Comparison of ENCODE assay signal across 17 cellular contexts in the genomic region with DNA sequence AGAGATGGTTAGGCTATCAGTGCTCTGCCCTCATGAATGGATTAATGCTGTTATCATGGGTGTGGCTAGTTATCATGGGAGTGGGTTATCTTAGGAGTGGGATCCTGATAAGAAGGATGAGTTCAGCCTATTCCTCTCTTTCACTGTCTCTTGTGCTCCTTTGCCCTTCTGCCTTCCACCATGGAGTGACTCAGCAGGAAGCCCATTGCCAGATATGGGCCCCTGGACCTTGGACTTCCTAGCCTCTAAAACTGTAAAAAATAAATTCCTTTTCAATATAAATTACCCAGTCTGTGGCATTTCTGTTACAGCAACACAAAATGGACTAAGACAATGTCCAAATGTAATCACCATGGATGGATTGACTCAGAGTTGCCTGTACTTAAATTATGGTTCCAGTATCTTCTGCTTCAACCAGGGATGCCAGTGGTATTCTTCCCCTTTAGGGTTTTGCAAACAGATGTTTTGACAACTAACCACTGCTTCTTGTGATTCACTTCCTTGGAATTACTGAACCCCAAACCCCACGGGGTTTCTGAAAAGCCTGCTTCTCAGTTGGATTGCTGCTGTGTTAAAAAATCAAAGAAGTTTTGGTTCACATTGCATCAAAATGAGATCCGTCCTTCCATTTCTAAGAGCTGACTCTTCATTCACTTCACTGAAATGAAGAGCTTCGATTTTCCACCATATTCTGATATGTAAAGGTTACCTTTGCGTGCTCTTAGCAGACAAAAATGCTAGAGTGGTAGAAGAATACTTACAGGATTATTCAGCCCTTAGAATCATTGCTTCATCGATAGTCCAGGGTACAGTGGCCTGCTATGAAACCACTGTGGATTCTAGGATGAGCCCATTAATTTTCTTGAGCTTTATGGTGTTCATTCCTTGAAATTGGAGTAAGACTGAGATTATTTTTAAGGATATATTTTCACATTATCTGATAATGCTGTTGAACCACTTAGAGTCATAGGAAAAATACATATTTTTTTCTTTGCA.
DNase-seq lines count a peak whose midpoint lies in the region; ATAC-seq and TF ChIP-seq lines count a peak whose summit lies in the region.
"Had no signal": no experiment of that assay in that cellular context is flagged by ENCODE, and none has a peak within 500 bp of the region (broad histone marks: within the 10 kb centered on the region; RNA-seq: fewer than 3 reads in every experiment).

No MANE protein-coding gene starts in this region.

- no peak overlapping the region for H2AK5ac ChIP-seq in mesendoderm (ENCODE audit: low read length)

- H3K79me1 ChIP-seq in mesendoderm (ENCODE audit: low read length): no peaks in the 10 kb centered on the region

- H3K4me1 Mint-ChIP-seq in activated CD8-positive, alpha-beta T cell treated with anti-CD3 and anti-CD28 coated beads, Interleukin-2, amount 10 ng/mL, durations not matched to agents 7 days and 5 days (ENCODE audit: low read depth): no peaks in the 10 kb centered on the region

- H3K4me3 ChIP-seq in astrocyte of the spinal cord (ENCODE audit: low read depth, low read length) (no peak overlapping the region), mesendoderm (ENCODE audit: low read length) (no peak overlapping the region)

- peak; percentile 12 for DNase-seq in AG08396 (ENCODE audit: low spot score)
- peak; percentile 85 for DNase-seq in HCEC 1CT
- DNase-seq in astrocyte of the spinal cord (ENCODE audit: low read depth, low spot score): peak; percentile 73
- DNase-seq in mesendoderm: peak; percentile 57
- DNase-seq in GM13977 (ENCODE audit: low spot score): no peak
- DNase-seq in foreskin melanocyte: no peak
- DNase-seq in activated CD8-positive, alpha-beta T cell treated with anti-CD3 and anti-CD28 coated beads, Interleukin-2, amount 10 ng/mL, durations not matched to agents 7 days and 5 days: no peak
- DNase-seq in NCI-H1436 (lab: John Stamatoyannopoulos, UW): no peak
- DNase-seq: activated CD4-positive, alpha-beta T cell treated with anti-CD3 and anti-CD28 coated beads, Interleukin-2, amount 50 U/mL, for 1 hour; amygdala; foreskin keratinocyte; NCI-H2029 treated with DMSO at 0.1 percent for 48 hours; occipital lobe; SHP77 treated with DMSO at 0.1 percent for 48 hours; stimulated activated CD4-positive, alpha-beta T cell treated with anti-CD3 and anti-CD28 coated beads, Interleukin-12 subunit alpha, Interleukin-12 subunit beta, amount 100 ng/mL, for 4 hours had no signal

- no peak overlapping the region for H3K56ac ChIP-seq in mesendoderm (ENCODE audit: low read length)

- H3K36me3 Mint-ChIP-seq in activated CD8-positive, alpha-beta T cell treated with anti-CD3 and anti-CD28 coated beads, Interleukin-2, amount 10 ng/mL, durations not matched to agents 7 days and 5 days (ENCODE audit: low read depth): no peaks in the 10 kb centered on the region

- no peak overlapping the region for H3K4me2 ChIP-seq in mesendoderm (ENCODE audit: low read length)

- H3K23ac ChIP-seq in mesendoderm (ENCODE audit: low read length): no peak overlapping the region

- H3K27ac Mint-ChIP-seq in activated CD8-positive, alpha-beta T cell treated with anti-CD3 and anti-CD28 coated beads, Interleukin-2, amount 10 ng/mL, durations not matched to agents 7 days and 5 days: no peak overlapping the region
- H3K27ac Mint-ChIP-seq: activated T-helper 1 cell treated with anti-CD3 and anti-CD28 coated beads, Interleukin-12 subunit alpha, Interleukin-12 subunit beta, Interleukin-2, Interleukin-4 antibody, amounts not matched to agents 30 ng/mL and 10 ng/mL and 1 ng/mL, durations not matched to agents 14 hours and 24 hours and 36 hours; T-helper 2 cell treated with Interferon-gamma antibody and Interleukin-4, amounts not matched to agents 5 μg/mL and 100 μg/mL, for 36 hours had no signal

- no peaks in the 10 kb centered on the region for H3K4me1 ChIP-seq in mesendoderm (ENCODE audit: control insufficient read depth, low read depth, low read length)
- H3K4me1 ChIP-seq: foreskin keratinocyte had no signal

- H3K4me3 Mint-ChIP-seq in activated CD8-positive, alpha-beta T cell treated with anti-CD3 and anti-CD28 coated beads, Interleukin-2, amount 10 ng/mL, durations not matched to agents 7 days and 5 days: no peak overlapping the region
- H3K4me3 Mint-ChIP-seq: activated T-helper 1 cell treated with anti-CD3 and anti-CD28 coated beads, Interleukin-12 subunit alpha, Interleukin-12 subunit beta, Interleukin-2, Interleukin-4 antibody, amounts not matched to agents 30 ng/mL and 10 ng/mL and 1 ng/mL, durations not matched to agents 14 hours and 24 hours and 36 hours; T-helper 2 cell treated with Interferon-gamma antibody and Interleukin-4, amounts not matched to agents 5 μg/mL and 100 μg/mL, for 36 hours had no signal

- H3K27me3 Mint-ChIP-seq in activated CD8-positive, alpha-beta T cell treated with anti-CD3 and anti-CD28 coated beads, Interleukin-2, amount 10 ng/mL, durations not matched to agents 7 days and 5 days (ENCODE audit: low read depth): no peaks in the 10 kb centered on the region

- no peaks in the 10 kb centered on the region for H3K9me3 Mint-ChIP-seq in activated CD8-positive, alpha-beta T cell treated with anti-CD3 and anti-CD28 coated beads, Interleukin-2, amount 10 ng/mL, durations not matched to agents 7 days and 5 days (ENCODE audit: insufficient read depth)
- H3K9me3 Mint-ChIP-seq: activated T-helper 1 cell treated with anti-CD3 and anti-CD28 coated beads, Interleukin-12 subunit alpha, Interleukin-12 subunit beta, Interleukin-2, Interleukin-4 antibody, amounts not matched to agents 30 ng/mL and 10 ng/mL and 1 ng/mL, durations not matched to agents 14 hours and 24 hours and 36 hours; T-helper 2 cell treated with Interferon-gamma antibody and Interleukin-4, amounts not matched to agents 5 μg/mL and 100 μg/mL, for 36 hours had no signal

- TF ChIP-seq CTCF in astrocyte of the spinal cord (IDR thresholded peaks at IDR 0.05; ENCODE audit: low read depth, low read length) (no peak), GM13977 (IDR thresholded peaks at IDR 0.05; ENCODE audit: extremely low read depth, insufficient read depth, missing control alignments) (no peak)

- no peak overlapping the region for H4K8ac ChIP-seq in mesendoderm (ENCODE audit: low read depth, low read length)

- CTCF ChIA-PET in activated CD8-positive, alpha-beta T cell treated with anti-CD3 and anti-CD28 coated beads, Interleukin-2, amount 10 ng/mL, durations not matched to agents 7 days and 5 days (lab: Charles Lee): no interaction called here

- H3K27ac ChIP-seq in mesendoderm (ENCODE audit: low read depth, low read length): no peak overlapping the region
- H3K27ac ChIP-seq: foreskin keratinocyte had no signal

- H2BK120ac ChIP-seq in mesendoderm (ENCODE audit: low read depth, low read length): no peak overlapping the region

- in situ Hi-C loops in astrocyte of the spinal cord (cut with HindIII; ENCODE audit: low sequenced_read_pairs): no loop called here
- in situ Hi-C loops in GM13977 (cut with MboI; ENCODE audit: low pct_unique_long_range_greater_than_20kb, low sequenced_read_pairs, unreplicated experiment): no loop called here

- no peak overlapping the region for H3K4ac ChIP-seq in mesendoderm (ENCODE audit: low read depth, low read length)

- no peak overlapping the region for H3K9ac ChIP-seq in mesendoderm (ENCODE audit: low read length)

- no peak overlapping the region for H2BK5ac ChIP-seq in mesendoderm (ENCODE audit: low read length)

- H3K79me2 ChIP-seq in mesendoderm (ENCODE audit: control insufficient read depth, insufficient read depth, low read length): no peaks in the 10 kb centered on the region

- POLR2A ChIA-PET in activated CD8-positive, alpha-beta T cell treated with anti-CD3 and anti-CD28 coated beads, Interleukin-2, amount 10 ng/mL, durations not matched to agents 7 days and 5 days (lab: Charles Lee): interaction anchor here (0.6 kb wide), 1 partner anchor 1104 kb away, joined by 3 read pairs; no protein-coding TSS in a partner anchor

- no peak overlapping the region for H4K5ac ChIP-seq in mesendoderm (ENCODE audit: low read length)

- no peaks in the 10 kb centered on the region for H3K27me3 ChIP-seq in mesendoderm (ENCODE audit: insufficient read depth, low read length, poor library complexity)
- H3K27me3 ChIP-seq: foreskin keratinocyte had no signal

- no CpG with 5 or more reads among the region's 5 CpGs for WGBS in mesendoderm (ENCODE audit: extremely low coverage, insufficient coverage, low lambda C conversion rate)

- H3K18ac ChIP-seq in mesendoderm (ENCODE audit: low read length): no peak overlapping the region

- no peaks in the 10 kb centered on the region for H3K36me3 ChIP-seq in mesendoderm (ENCODE audit: control insufficient read depth, insufficient read depth, low read length)

- H2BK15ac ChIP-seq in mesendoderm (replicated peaks; ENCODE audit: low read depth): no peak overlapping the region

- no peak for ATAC-seq in activated CD8-positive, alpha-beta T cell treated with anti-CD3 and anti-CD28 coated beads, Interleukin-2, amount 10 ng/mL, durations not matched to agents 7 days and 5 days
- ATAC-seq: foreskin keratinocyte had no signal

Comparison
In these comparisons a context has a peak if more than half of its experiments do, and no peak if none do; other contexts are left out.
1. DNase-seq: peak in AG08396 (single experiment), HCEC 1CT (single experiment), astrocyte of the spinal cord (single experiment) and mesendoderm (single experiment); none in GM13977 (single experiment), foreskin melanocyte (single experiment), activated CD8-positive, alpha-beta T cell treated with anti-CD3 and anti-CD28 coated beads, Interleukin-2, amount 10 ng/mL, durations not matched to agents 7 days and 5 days (single experiment) and NCI-H1436 (single experiment).